In the genomic region with DNA sequence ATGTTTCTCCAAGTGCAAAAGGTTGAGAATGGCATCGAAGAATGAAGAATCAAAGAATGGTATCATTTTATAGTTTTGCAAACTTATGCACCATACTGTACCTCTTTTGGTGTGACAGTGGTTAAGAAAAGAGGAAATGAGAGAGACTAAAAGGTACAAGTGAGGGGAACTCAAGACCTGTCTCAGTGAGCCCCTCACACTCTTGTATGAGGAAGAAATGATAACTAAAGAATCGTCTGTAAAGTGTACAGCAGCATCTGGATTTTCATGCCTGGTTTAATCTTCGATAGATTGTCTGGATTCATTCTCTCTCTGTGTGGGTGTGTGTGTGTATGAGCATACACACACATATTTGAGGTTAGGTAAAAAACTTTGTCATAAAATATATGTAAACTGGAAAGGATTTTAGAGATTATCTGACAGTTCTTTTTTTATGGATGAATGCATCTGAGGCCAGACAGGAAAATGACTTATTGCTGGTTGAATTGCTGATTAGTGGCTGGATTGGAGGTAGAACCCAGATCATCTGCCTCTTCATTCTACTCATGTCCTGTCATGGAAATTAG, we compare ENCODE assay signal across 8 cellular contexts.
DNase-seq lines count a peak whose midpoint lies in the region; ATAC-seq, FAIRE-seq and TF ChIP-seq lines count a peak whose summit lies in the region.

No MANE protein-coding gene starts in this region.

- TF ChIP-seq CTCF in GM12864 (IDR thresholded peaks at IDR 0.05; ENCODE audit: low read depth, low read length, missing control alignments): no peak
- no peak for TF ChIP-seq CTCF in cardiac fibroblast (IDR thresholded peaks at IDR 0.05; ENCODE audit: low read depth, low read length)
- no peak for TF ChIP-seq CTCF in D721Med (IDR thresholded peaks at IDR 0.05; ENCODE audit: insufficient read depth, missing control alignments)

- ATAC-seq in GM21447 (IDR thresholded peaks at IDR 0.05; ENCODE audit: unreplicated experiment) (peak; percentile 54), HG03575 (IDR thresholded peaks at IDR 0.05; ENCODE audit: extremely low read depth, insufficient number of reproducible peaks, low FRiP score, unreplicated experiment) (peak; percentile 63)

- FAIRE-seq in D721Med (lab: Jason Lieb, UNC): no peak

- DNase-seq in GM12864 (ENCODE audit: low read depth): peak; percentile 83
- DNase-seq in cardiac fibroblast (ENCODE audit: low read depth in 2 of 2): peak; percentile 50 to 58
- no peak for DNase-seq in D721Med (ENCODE audit: insufficient read length, low spot score)
- DNase-seq in anterior cingulate cortex (lab: John Stamatoyannopoulos, UW): no peak
- DNase-seq in NCI-H2107 treated with DMSO at 0.1 percent for 48 hours (lab: John Stamatoyannopoulos, UW; ENCODE audit: unreplicated experiment): no peak
- DNase-seq in activated CD4-positive, CD25-positive, alpha-beta regulatory T cell (lab: John Stamatoyannopoulos, UW): no peak

- H3K4me3 ChIP-seq in GM12864 (ENCODE audit: low read depth, low read length) (peak overlapping the region; percentile 2; the same call in 1 of the 2 replicates), cardiac fibroblast (replicated peaks in 1 of 2; ENCODE audit: low read depth in 2 of 2, low read length in 2 of 2) (no peak overlapping the region)

Comparison
In these comparisons a context has a peak if more than half of its experiments do, and no peak if none do; other contexts are left out.
1. DNase-seq: peak in GM12864 (single experiment) and cardiac fibroblast (2 of 2); none in D721Med (single experiment), anterior cingulate cortex (0 of 58), NCI-H2107 treated with DMSO at 0.1 percent for 48 hours (single experiment) and activated CD4-positive, CD25-positive, alpha-beta regulatory T cell (0 of 4).